ENCODE assay signal across 9 cellular contexts in genomic region chr15:91407237-91407889, GRCh38.
DNase-seq lines count a peak whose midpoint lies in the region; ATAC-seq and TF ChIP-seq lines count a peak whose summit lies in the region.
"Had no signal": no experiment of that assay in that cellular context is flagged by ENCODE, and none has a peak within 500 bp of the region (broad histone marks: within the 10 kb centered on the region; RNA-seq: fewer than 3 reads in every experiment).

No MANE protein-coding gene starts in this region.

- peaks cover 6% of the 10 kb centered on the region for H3K9me3 Mint-ChIP-seq in activated naive CD8-positive, alpha-beta T cell treated with anti-CD3 and anti-CD28 coated beads, Interleukin-2, amount 10 ng/mL, durations not matched to agents 7 days and 5 days
- H3K9me3 Mint-ChIP-seq in activated naive CD8-positive, alpha-beta T cell treated with anti-CD3 and anti-CD28 coated beads for 36 hours = no peaks in the 10 kb centered on the region
- no peaks in the 10 kb centered on the region for H3K9me3 Mint-ChIP-seq in stimulated activated effector memory CD8-positive, alpha-beta T cell treated with anti-CD3 and anti-CD28 coated beads, Interleukin-12 subunit alpha, Interleukin-12 subunit beta, amount 100 ng/mL, for 72 hours

- H3K4me3 Mint-ChIP-seq in activated naive CD8-positive, alpha-beta T cell treated with anti-CD3 and anti-CD28 coated beads, Interleukin-2, amount 10 ng/mL, durations not matched to agents 7 days and 5 days = peak overlapping the region; percentile 26
- no peak overlapping the region for H3K4me3 Mint-ChIP-seq in activated naive CD8-positive, alpha-beta T cell treated with anti-CD3 and anti-CD28 coated beads for 36 hours
- H3K4me3 Mint-ChIP-seq in stimulated activated effector memory CD8-positive, alpha-beta T cell treated with anti-CD3 and anti-CD28 coated beads, Interleukin-12 subunit alpha, Interleukin-12 subunit beta, amount 100 ng/mL, for 72 hours = no peak overlapping the region

- no peak overlapping the region for H3K4me3 ChIP-seq in epithelial cell of esophagus (ENCODE audit: low read length)

- POLR2A ChIA-PET in activated naive CD8-positive, alpha-beta T cell treated with anti-CD3 and anti-CD28 coated beads, Interleukin-2, amount 10 ng/mL, durations not matched to agents 7 days and 5 days (lab: Charles Lee) = interaction anchor here (0.7 to 1.2 kb wide), 3 partner anchors 20 to 64 kb away, joined by 3 to 5 read pairs (median 4); no protein-coding TSS in a partner anchor

- ATAC-seq in activated naive CD8-positive, alpha-beta T cell treated with anti-CD3 and anti-CD28 coated beads, Interleukin-2, amount 10 ng/mL, durations not matched to agents 7 days and 5 days (ENCODE audit: low read depth) = peak; percentile 98
- ATAC-seq in stimulated activated effector memory CD8-positive, alpha-beta T cell treated with anti-CD3 and anti-CD28 coated beads, Interleukin-12 subunit alpha, Interleukin-12 subunit beta, amount 100 ng/mL, for 72 hours = peak; percentile 36
- no peak for ATAC-seq in GM18873 (IDR thresholded peaks at IDR 0.05; ENCODE audit: low FRiP score, unreplicated experiment)

- H3K4me1 Mint-ChIP-seq in activated naive CD8-positive, alpha-beta T cell treated with anti-CD3 and anti-CD28 coated beads, Interleukin-2, amount 10 ng/mL, durations not matched to agents 7 days and 5 days = peaks cover 20% of the 10 kb centered on the region
- H3K4me1 Mint-ChIP-seq in activated naive CD8-positive, alpha-beta T cell treated with anti-CD3 and anti-CD28 coated beads for 36 hours = peaks cover 8% of the 10 kb centered on the region
- peaks cover 12% of the 10 kb centered on the region for H3K4me1 Mint-ChIP-seq in stimulated activated effector memory CD8-positive, alpha-beta T cell treated with anti-CD3 and anti-CD28 coated beads, Interleukin-12 subunit alpha, Interleukin-12 subunit beta, amount 100 ng/mL, for 72 hours

- H3K27me3 Mint-ChIP-seq in activated naive CD8-positive, alpha-beta T cell treated with anti-CD3 and anti-CD28 coated beads, Interleukin-2, amount 10 ng/mL, durations not matched to agents 7 days and 5 days = peaks cover 8% of the 10 kb centered on the region
- no peaks in the 10 kb centered on the region for H3K27me3 Mint-ChIP-seq in activated naive CD8-positive, alpha-beta T cell treated with anti-CD3 and anti-CD28 coated beads for 36 hours

- H3K36me3 Mint-ChIP-seq in activated naive CD8-positive, alpha-beta T cell treated with anti-CD3 and anti-CD28 coated beads, Interleukin-2, amount 10 ng/mL, durations not matched to agents 7 days and 5 days = peaks cover 9% of the 10 kb centered on the region
- no peaks in the 10 kb centered on the region for H3K36me3 Mint-ChIP-seq in activated naive CD8-positive, alpha-beta T cell treated with anti-CD3 and anti-CD28 coated beads for 36 hours
- no peaks in the 10 kb centered on the region for H3K36me3 Mint-ChIP-seq in stimulated activated effector memory CD8-positive, alpha-beta T cell treated with anti-CD3 and anti-CD28 coated beads, Interleukin-12 subunit alpha, Interleukin-12 subunit beta, amount 100 ng/mL, for 72 hours

- peak; percentile 41 for DNase-seq in activated naive CD8-positive, alpha-beta T cell treated with anti-CD3 and anti-CD28 coated beads, Interleukin-2, amount 10 ng/mL, durations not matched to agents 7 days and 5 days
- no peak for DNase-seq in activated naive CD8-positive, alpha-beta T cell treated with anti-CD3 and anti-CD28 coated beads for 36 hours
- DNase-seq in NCI-H69 (lab: John Stamatoyannopoulos, UW) (peak; percentile 86), epithelial cell of esophagus (ENCODE audit: low read depth) (peak; percentile 61), inferior parietal cortex (ENCODE audit: extremely low spot score) (no peak)
- DNase-seq in stimulated activated effector memory CD8-positive, alpha-beta T cell treated with anti-CD3 and anti-CD28 coated beads, Interleukin-12 subunit alpha, Interleukin-12 subunit beta, amount 100 ng/mL, for 72 hours (ENCODE audit: low spot score in 2 of 2) = no peak
- no peak for DNase-seq in activated T-cell treated with anti-CD3 and anti-CD28 coated beads, Interleukin-2, amount 50 U/mL, for 1 hour
- DNase-seq: NCI-H526 treated with DMSO at 0.1 percent for 48 hours had no signal

- TF ChIP-seq CTCF in epithelial cell of esophagus (IDR thresholded peaks at IDR 0.05; ENCODE audit: insufficient read depth, low read depth, low read length, missing control alignments) = no peak

- peak overlapping the region; percentile 78 for H3K27ac Mint-ChIP-seq in activated naive CD8-positive, alpha-beta T cell treated with anti-CD3 and anti-CD28 coated beads, Interleukin-2, amount 10 ng/mL, durations not matched to agents 7 days and 5 days
- no peak overlapping the region for H3K27ac Mint-ChIP-seq in activated naive CD8-positive, alpha-beta T cell treated with anti-CD3 and anti-CD28 coated beads for 36 hours
- H3K27ac Mint-ChIP-seq in stimulated activated effector memory CD8-positive, alpha-beta T cell treated with anti-CD3 and anti-CD28 coated beads, Interleukin-12 subunit alpha, Interleukin-12 subunit beta, amount 100 ng/mL, for 72 hours = peak overlapping the region; percentile 15

Comparison
In these comparisons a context has a peak if more than half of its experiments do, and no peak if none do; other contexts are left out.
1. DNase-seq: peak in activated naive CD8-positive, alpha-beta T cell treated with anti-CD3 and anti-CD28 coated beads, Interleukin-2, amount 10 ng/mL, durations not matched to agents 7 days and 5 days (single experiment), NCI-H69 (single experiment) and epithelial cell of esophagus (single experiment); none in activated naive CD8-positive, alpha-beta T cell treated with anti-CD3 and anti-CD28 coated beads for 36 hours (single experiment), stimulated activated effector memory CD8-positive, alpha-beta T cell treated with anti-CD3 and anti-CD28 coated beads, Interleukin-12 subunit alpha, Interleukin-12 subunit beta, amount 100 ng/mL, for 72 hours (0 of 2), inferior parietal cortex (single experiment) and activated T-cell treated with anti-CD3 and anti-CD28 coated beads, Interleukin-2, amount 50 U/mL, for 1 hour (single experiment).